In the genomic region with DNA sequence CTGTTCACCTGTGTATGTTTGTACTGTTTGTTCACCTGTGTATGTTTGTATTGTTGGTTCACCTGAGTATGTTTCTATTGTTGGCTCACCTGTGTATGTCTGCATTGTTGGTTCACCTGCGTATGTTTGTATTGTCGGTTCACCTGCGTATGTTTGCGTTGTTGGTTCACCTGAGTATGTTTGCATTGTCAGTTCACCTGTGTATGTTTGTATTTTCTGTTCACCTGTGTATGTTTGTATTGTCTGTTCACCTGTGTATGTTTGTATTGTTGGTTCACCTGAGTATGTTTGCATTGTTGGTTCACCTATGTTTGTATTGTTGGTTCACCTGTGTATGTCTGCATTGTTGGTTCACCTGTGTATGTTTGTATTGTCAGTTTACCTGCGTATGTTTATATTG, we compare ENCODE assay signal across 16 cellular contexts.
"Had no signal": no experiment of that assay in that cellular context is flagged by ENCODE, and none has a peak within 500 bp of the region (broad histone marks: within the 10 kb centered on the region; RNA-seq: fewer than 3 reads in every experiment).

No MANE protein-coding gene starts in this region.

- ATAC-seq: activated T-helper 17 cell treated with anti-CD3 and anti-CD28 coated beads, Interleukin-2, amount 50 U/mL, for 72 hours; gastrocnemius medialis; left lobe of liver; natural killer cell treated with Interleukin-12 subunit alpha and Interleukin-12 subunit beta and Interleukin-15 and Interleukin-18, amount 100 ng/mL, for 72 hours; sciatic nerve; stimulated activated naive B cell treated with anti-CD40 and anti-IgM and Interleukin-4, amounts not matched to agents 10 μg/mL and 1 μg/mL and 100 μg/mL, for 72 hours had no signal

- H3K4me3 Mint-ChIP-seq: activated B cell treated with CpG ODN at 0.5 μM for 24 hours; activated CD4-positive, alpha-beta T cell treated with anti-CD3 and anti-CD28 coated beads, Interleukin-2, amount 10 ng/mL, durations not matched to agents 7 days and 5 days; activated naive CD4-positive, alpha-beta T cell treated with anti-CD3 and anti-CD28 coated beads, Interleukin-2, amount 10 ng/mL, durations not matched to agents 7 days and 5 days; activated T-helper 17 cell treated with anti-CD3 and anti-CD28 coated beads, Interleukin-2, amount 50 U/mL, for 72 hours; natural killer cell treated with Interleukin-12 subunit alpha and Interleukin-12 subunit beta and Interleukin-15 and Interleukin-18, amount 100 ng/mL, for 72 hours; stimulated activated naive B cell treated with anti-CD40 and anti-IgM and Interleukin-4, amounts not matched to agents 10 μg/mL and 1 μg/mL and 100 μg/mL, for 72 hours had no signal

- H3K9me3 Mint-ChIP-seq: activated naive CD4-positive, alpha-beta T cell treated with anti-CD3 and anti-CD28 coated beads, Interleukin-2, amount 10 ng/mL, durations not matched to agents 7 days and 5 days; activated T-helper 17 cell treated with anti-CD3 and anti-CD28 coated beads, Interleukin-2, amount 50 U/mL, for 72 hours; natural killer cell treated with Interleukin-12 subunit alpha and Interleukin-12 subunit beta and Interleukin-15 and Interleukin-18, amount 100 ng/mL, for 72 hours had no signal

- H3K27me3 Mint-ChIP-seq: activated B cell treated with CpG ODN at 0.5 μM for 24 hours; activated CD4-positive, alpha-beta T cell treated with anti-CD3 and anti-CD28 coated beads, Interleukin-2, amount 10 ng/mL, durations not matched to agents 7 days and 5 days; activated naive CD4-positive, alpha-beta T cell treated with anti-CD3 and anti-CD28 coated beads, Interleukin-2, amount 10 ng/mL, durations not matched to agents 7 days and 5 days; activated T-helper 17 cell treated with anti-CD3 and anti-CD28 coated beads, Interleukin-2, amount 50 U/mL, for 72 hours; natural killer cell treated with Interleukin-12 subunit alpha and Interleukin-12 subunit beta and Interleukin-15 and Interleukin-18, amount 100 ng/mL, for 72 hours; stimulated activated naive B cell treated with anti-CD40 and anti-IgM and Interleukin-4, amounts not matched to agents 10 μg/mL and 1 μg/mL and 100 μg/mL, for 72 hours had no signal

- H3K4me1 Mint-ChIP-seq: activated B cell treated with CpG ODN at 0.5 μM for 24 hours; activated naive CD4-positive, alpha-beta T cell treated with anti-CD3 and anti-CD28 coated beads, Interleukin-2, amount 10 ng/mL, durations not matched to agents 7 days and 5 days had no signal

- DNase-seq: activated B cell treated with CpG ODN at 0.5 μM for 24 hours; activated CD4-positive, alpha-beta T cell treated with anti-CD3 and anti-CD28 coated beads, Interleukin-2, amount 10 ng/mL, durations not matched to agents 7 days and 5 days; activated CD8-positive, alpha-beta memory T cell treated with anti-CD3 and anti-CD28 coated beads for 24 hours; activated naive CD4-positive, alpha-beta T cell treated with anti-CD3 and anti-CD28 coated beads, Interleukin-2, amount 10 ng/mL, durations not matched to agents 7 days and 5 days; colonic mucosa; gastrocnemius medialis; heart right ventricle; occipital lobe; psoas muscle; spleen; stimulated activated CD4-positive, alpha-beta T cell treated with anti-CD3 and anti-CD28 coated beads, Interleukin-1b, Interleukin-23, amount 100 ng/mL, for 48 hours; stimulated activated naive B cell treated with anti-CD40 and anti-IgM and Interleukin-4, amounts not matched to agents 10 μg/mL and 1 μg/mL and 100 μg/mL, for 72 hours had no signal

- H3K27ac Mint-ChIP-seq: activated B cell treated with CpG ODN at 0.5 μM for 24 hours; activated CD4-positive, alpha-beta T cell treated with anti-CD3 and anti-CD28 coated beads, Interleukin-2, amount 10 ng/mL, durations not matched to agents 7 days and 5 days; activated naive CD4-positive, alpha-beta T cell treated with anti-CD3 and anti-CD28 coated beads, Interleukin-2, amount 10 ng/mL, durations not matched to agents 7 days and 5 days; activated T-helper 17 cell treated with anti-CD3 and anti-CD28 coated beads, Interleukin-2, amount 50 U/mL, for 72 hours; natural killer cell treated with Interleukin-12 subunit alpha and Interleukin-12 subunit beta and Interleukin-15 and Interleukin-18, amount 100 ng/mL, for 72 hours; stimulated activated naive B cell treated with anti-CD40 and anti-IgM and Interleukin-4, amounts not matched to agents 10 μg/mL and 1 μg/mL and 100 μg/mL, for 72 hours had no signal
